ENCODE assay signal across 22 cellular contexts in genomic region chr17:44773140-44773539, GRCh38.
"Had no signal": no experiment of that assay in that cellular context is flagged by ENCODE, and none has a peak within 500 bp of the region (broad histone marks: within the 10 kb centered on the region; RNA-seq: fewer than 3 reads in every experiment).

No MANE protein-coding gene starts in this region.

- FAIRE-seq: RCC 7860 had no signal

- H3K4me2 ChIP-seq: KMS-11 had no signal

- H3K9me3 ChIP-seq: adrenal gland, SJSA1 had no signal

- H3K36me3 ChIP-seq: adrenal gland, SJSA1 had no signal

- H3K9ac ChIP-seq: KMS-11 had no signal

- H3K27ac ChIP-seq: adrenal gland, KMS-11, SJSA1 had no signal

- DNase-seq: activated CD4-positive, alpha-beta memory T cell treated with anti-CD3 and anti-CD28 coated beads, Interleukin-2, amount 10 ng/mL, durations not matched to agents 7 days and 5 days; activated CD4-positive, alpha-beta T cell treated with anti-CD3 and anti-CD28 coated beads, Interleukin-2, amount 10 ng/mL, durations not matched to agents 7 days and 5 days; activated CD4-positive, CD25-positive, alpha-beta regulatory T cell treated with anti-CD3 and anti-CD28 coated beads, Interleukin-2, amount 50 U/mL, for 72 hours; activated gamma-delta T cell; activated naive CD4-positive, alpha-beta T cell treated with anti-CD3 and anti-CD28 coated beads, Interleukin-2, amount 50 U/mL, for 16 hours; activated naive CD8-positive, alpha-beta T cell treated with anti-CD3 and anti-CD28 coated beads, Interleukin-2, amount 10 ng/mL, durations not matched to agents 7 days and 5 days; activated T-cell treated with anti-CD3 and anti-CD28 coated beads for 4 hours; activated T-cell treated with anti-CD3 and anti-CD28 coated beads, Interleukin-2, amount 50 U/mL, for 48 hours; adrenal gland; NCI-H1092; NCI-H1436; NCI-H1694 treated with DMSO at 0.1 percent for 48 hours; NCI-H2029 treated with DMSO at 0.1 percent for 48 hours; NCI-H226; NCI-H526; PC-3; SHP77 had no signal

- ATAC-seq: activated T-helper 17 cell treated with anti-CD3 and anti-CD28 coated beads, Interleukin-2, amount 50 U/mL, for 72 hours; PC-3; WTC11 had no signal

- H3K4me3 ChIP-seq: adrenal gland, SJSA1 had no signal
